8 cellular contexts compared by ENCODE assay signal in the genomic region with DNA sequence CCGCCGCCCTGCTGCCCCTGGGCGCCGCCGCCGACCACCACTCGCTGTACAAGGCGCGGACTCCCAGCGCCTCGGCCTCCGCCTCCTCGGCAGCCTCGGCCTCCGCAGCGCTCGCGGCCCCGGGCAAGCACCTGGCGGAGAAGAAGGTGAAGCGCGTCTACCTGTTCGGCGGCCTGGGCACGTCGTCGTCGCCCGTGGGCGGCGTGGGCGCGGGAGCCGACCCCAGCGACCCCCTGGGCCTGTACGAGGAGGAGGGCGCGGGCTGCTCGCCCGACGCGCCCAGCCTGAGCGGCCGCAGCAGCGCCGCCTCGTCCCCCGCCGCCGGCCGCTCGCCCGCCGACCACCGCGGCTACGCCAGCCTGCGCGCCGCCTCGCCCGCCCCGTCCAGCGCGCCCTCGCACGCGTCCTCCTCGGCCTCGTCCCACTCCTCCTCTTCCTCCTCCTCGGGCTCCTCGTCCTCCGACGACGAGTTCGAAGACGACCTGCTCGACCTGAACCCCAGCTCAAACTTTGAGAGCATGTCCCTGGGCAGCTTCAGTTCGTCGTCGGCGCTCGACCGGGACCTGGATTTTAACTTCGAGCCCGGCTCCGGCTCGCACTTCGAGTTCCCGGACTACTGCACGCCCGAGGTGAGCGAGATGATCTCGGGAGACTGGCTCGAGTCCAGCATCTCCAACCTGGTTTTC. TPM values are rescaled to one million over a fixed set of nuclear protein-coding genes. Genes with fewer than 3 reads are reported as not detected.
A peak's percentile ranks its signal among the peaks of the same experiment; 100 is the strongest.
DNase-seq lines count a peak whose midpoint lies in the region; ATAC-seq and TF ChIP-seq lines count a peak whose summit lies in the region.

No MANE protein-coding gene starts in this region.

- TF ChIP-seq CTCF in fibroblast of mammary gland (conservative IDR thresholded peaks at IDR 0.05; ENCODE audit: control insufficient read depth, insufficient read depth, low read depth, low read length) (no peak), neural cell (IDR thresholded peaks at IDR 0.05; ENCODE audit: poor library complexity, severe bottlenecking) (no peak)

- no peaks in the 10 kb centered on the region for H3K9me2 ChIP-seq in neural cell (ENCODE audit: insufficient read depth, low read length)

- no peaks in the 10 kb centered on the region for H3K9me3 ChIP-seq in neural cell (ENCODE audit: low read length)

- POLR2A ChIA-PET in activated CD4-positive, alpha-beta memory T cell treated with anti-CD3 and anti-CD28 coated beads for 36 hours (lab: Charles Lee): no interaction called here

- H3K4me1 Mint-ChIP-seq in activated CD4-positive, alpha-beta memory T cell treated with anti-CD3 and anti-CD28 coated beads for 36 hours (ENCODE audit: low read depth): peaks cover 19% of the 10 kb centered on the region

- peaks cover 4% of the 10 kb centered on the region for H3K36me3 Mint-ChIP-seq in activated CD4-positive, alpha-beta memory T cell treated with anti-CD3 and anti-CD28 coated beads for 36 hours

- peak overlapping the region; percentile 97 for H3K27ac ChIP-seq in neural cell (ENCODE audit: low read length)

- H3K9ac ChIP-seq in neural cell (ENCODE audit: low read length): peak overlapping the region; percentile 97

- H3K27ac Mint-ChIP-seq in activated CD4-positive, alpha-beta memory T cell treated with anti-CD3 and anti-CD28 coated beads for 36 hours: no peak overlapping the region

- peak; percentile 4 for DNase-seq in Ammon's horn (ENCODE audit: low spot score)
- peak; percentile 18 for DNase-seq in activated CD4-positive, alpha-beta memory T cell treated with anti-CD3 and anti-CD28 coated beads for 36 hours
- peak; percentile 14 for DNase-seq in fibroblast of mammary gland (ENCODE audit: low read depth)
- no peak for DNase-seq in globus pallidus (ENCODE audit: low spot score)
- DNase-seq in GM19240 (ENCODE audit: insufficient read length, low spot score): no peak

- intact Hi-C loops in activated CD4-positive, alpha-beta memory T cell treated with anti-CD3 and anti-CD28 coated beads for 36 hours (cut with micrococcal nuclease): loop anchor here (5.0 kb wide), 1 partner anchor 72 kb away; no protein-coding TSS in a partner anchor

- peaks cover 87% of the 10 kb centered on the region for H3K79me2 ChIP-seq in neural cell (replicated peaks; ENCODE audit: insufficient read depth, low read length)

- no peaks in the 10 kb centered on the region for H3K9me3 Mint-ChIP-seq in activated CD4-positive, alpha-beta memory T cell treated with anti-CD3 and anti-CD28 coated beads for 36 hours

- peak; percentile 24 for ATAC-seq in GM18502 (IDR thresholded peaks at IDR 0.05; ENCODE audit: poor library complexity, unreplicated experiment)
- ATAC-seq in HG03442 (IDR thresholded peaks at IDR 0.05; ENCODE audit: unreplicated experiment): peak; percentile 16

- no peak for TF ChIP-seq RAD21 in neural cell (conservative IDR thresholded peaks at IDR 0.05)

- H3K4me2 ChIP-seq in neural cell (ENCODE audit: low read length): no peak overlapping the region

- peaks cover 46% of the 10 kb centered on the region for H3K27me3 Mint-ChIP-seq in activated CD4-positive, alpha-beta memory T cell treated with anti-CD3 and anti-CD28 coated beads for 36 hours

- TF ChIP-seq EP300 in neural cell (conservative IDR thresholded peaks at IDR 0.05; ENCODE audit: poor library complexity, severe bottlenecking): no peak

- H3K4me3 ChIP-seq in fibroblast of mammary gland (ENCODE audit: control insufficient read depth, low read depth, low read length) (peak overlapping the region; percentile 68), neural cell (ENCODE audit: low read length) (peak overlapping the region; percentile 87)

- peaks cover 10% of the 10 kb centered on the region for H3F3A ChIP-seq in neural cell (ENCODE audit: insufficient read depth, low read length, poor library complexity, severe bottlenecking)

- no peaks in the 10 kb centered on the region for H3K27me3 ChIP-seq in neural cell (ENCODE audit: insufficient read depth, low read depth, low read length)

- H4K20me1 ChIP-seq in neural cell (ENCODE audit: insufficient read depth): peaks cover 54% of the 10 kb centered on the region

- peak overlapping the region; percentile 76 for H3K4me3 Mint-ChIP-seq in activated CD4-positive, alpha-beta memory T cell treated with anti-CD3 and anti-CD28 coated beads for 36 hours

- CTCF ChIA-PET in activated CD4-positive, alpha-beta memory T cell treated with anti-CD3 and anti-CD28 coated beads for 36 hours (lab: Charles Lee): interaction anchor here (3.3 to 8.8 kb wide), 2 partner anchors 7 to 1030 kb away, joined by 18 to 107 read pairs; no protein-coding TSS in a partner anchor

- H2AFZ ChIP-seq in neural cell (ENCODE audit: low read depth, low read length): no peak overlapping the region

- H3K36me3 ChIP-seq in neural cell (ENCODE audit: insufficient read depth, low read length): peaks cover 30% of the 10 kb centered on the region

TF ChIP-seq in neural cell, 6 proteins besides CTCF, POLR2A, EP300 and RAD21:
- TF ChIP-seq, protein P1, sequence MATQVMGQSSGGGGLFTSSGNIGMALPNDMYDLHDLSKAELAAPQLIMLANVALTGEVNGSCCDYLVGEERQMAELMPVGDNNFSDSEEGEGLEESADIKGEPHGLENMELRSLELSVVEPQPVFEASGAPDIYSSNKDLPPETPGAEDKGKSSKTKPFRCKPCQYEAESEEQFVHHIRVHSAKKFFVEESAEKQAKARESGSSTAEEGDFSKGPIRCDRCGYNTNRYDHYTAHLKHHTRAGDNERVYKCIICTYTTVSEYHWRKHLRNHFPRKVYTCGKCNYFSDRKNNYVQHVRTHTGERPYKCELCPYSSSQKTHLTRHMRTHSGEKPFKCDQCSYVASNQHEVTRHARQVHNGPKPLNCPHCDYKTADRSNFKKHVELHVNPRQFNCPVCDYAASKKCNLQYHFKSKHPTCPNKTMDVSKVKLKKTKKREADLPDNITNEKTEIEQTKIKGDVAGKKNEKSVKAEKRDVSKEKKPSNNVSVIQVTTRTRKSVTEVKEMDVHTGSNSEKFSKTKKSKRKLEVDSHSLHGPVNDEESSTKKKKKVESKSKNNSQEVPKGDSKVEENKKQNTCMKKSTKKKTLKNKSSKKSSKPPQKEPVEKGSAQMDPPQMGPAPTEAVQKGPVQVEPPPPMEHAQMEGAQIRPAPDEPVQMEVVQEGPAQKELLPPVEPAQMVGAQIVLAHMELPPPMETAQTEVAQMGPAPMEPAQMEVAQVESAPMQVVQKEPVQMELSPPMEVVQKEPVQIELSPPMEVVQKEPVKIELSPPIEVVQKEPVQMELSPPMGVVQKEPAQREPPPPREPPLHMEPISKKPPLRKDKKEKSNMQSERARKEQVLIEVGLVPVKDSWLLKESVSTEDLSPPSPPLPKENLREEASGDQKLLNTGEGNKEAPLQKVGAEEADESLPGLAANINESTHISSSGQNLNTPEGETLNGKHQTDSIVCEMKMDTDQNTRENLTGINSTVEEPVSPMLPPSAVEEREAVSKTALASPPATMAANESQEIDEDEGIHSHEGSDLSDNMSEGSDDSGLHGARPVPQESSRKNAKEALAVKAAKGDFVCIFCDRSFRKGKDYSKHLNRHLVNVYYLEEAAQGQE (IDR thresholded peaks at IDR 0.05; ENCODE audit: borderline replicate concordance): no peak
- TF ChIP-seq POLR2AphosphoS5 (IDR thresholded peaks at IDR 0.05) (no peak), MXI1 (conservative IDR thresholded peaks at IDR 0.05; ENCODE audit: poor library complexity, severe bottlenecking) (no peak), SMC3 (conservative IDR thresholded peaks at IDR 0.05; ENCODE audit: poor library complexity) (no peak)
TF ChIP-seq in neural cell: peak in this region for 0.

RNA-seq across cellular contexts. Expression of a gene that starts 1.9 kb away (rescaled TPM):
- total RNA-seq in activated CD4-positive, alpha-beta memory T cell treated with anti-CD3 and anti-CD28 coated beads for 36 hours: under 1 TPM; 0.05 to 0.12 TPM
- polyA plus RNA-seq in neural cell: 371 and 394 TPM in 2 replicates
- polyA minus RNA-seq in neural cell: 742 and 770 TPM in 2 replicates

Comparison
In these comparisons a context has a peak if more than half of its experiments do, and no peak if none do; other contexts are left out.
1. DNase-seq: peak in Ammon's horn (single experiment), activated CD4-positive, alpha-beta memory T cell treated with anti-CD3 and anti-CD28 coated beads for 36 hours (single experiment) and fibroblast of mammary gland (single experiment); none in globus pallidus (single experiment) and GM19240 (single experiment).